In the genomic region with DNA sequence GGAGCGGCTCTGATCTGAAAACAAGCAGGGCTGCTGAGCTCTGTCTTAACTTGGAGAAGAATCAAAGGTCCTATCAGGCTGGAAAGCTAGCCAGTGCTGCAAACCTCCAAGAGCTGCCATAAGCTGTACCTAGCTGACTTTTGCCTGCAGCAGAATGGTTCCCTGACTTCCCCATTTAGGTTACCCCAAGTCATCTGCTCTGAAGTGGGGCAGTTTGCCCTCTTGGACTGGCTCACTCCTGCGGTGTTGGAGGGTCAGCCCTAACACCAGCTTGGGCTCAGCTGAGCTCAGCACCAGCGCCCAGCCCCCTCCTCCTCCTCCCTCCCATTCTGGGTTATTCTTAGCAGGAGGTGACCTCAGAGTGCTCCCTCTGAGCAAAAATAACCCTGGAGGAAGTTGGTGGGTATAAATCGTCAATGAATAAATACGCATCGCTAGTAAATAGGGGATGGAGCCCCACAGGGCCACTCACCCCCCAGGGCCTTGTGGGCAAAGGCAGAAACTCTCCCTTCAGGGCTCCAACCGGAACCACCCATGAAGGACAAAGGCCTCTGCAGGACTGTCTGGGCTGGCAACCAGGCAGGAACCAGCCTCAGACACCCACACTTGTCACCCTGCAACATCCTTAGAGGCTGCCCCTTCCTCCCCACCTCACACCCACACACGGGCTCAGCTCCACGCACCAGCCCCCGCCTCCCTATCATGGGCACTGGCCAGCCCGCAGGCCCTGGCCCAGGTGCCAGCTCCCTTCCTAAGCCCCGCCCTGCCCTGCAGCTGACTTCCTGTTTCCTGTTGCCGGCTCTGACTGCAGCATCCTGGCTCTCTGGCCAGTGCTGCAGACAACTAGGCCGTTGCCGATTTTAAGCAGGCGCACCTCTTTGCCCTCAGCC, we compare ENCODE assay signal across 9 cellular contexts. TPM values are rescaled to one million over a fixed set of nuclear protein-coding genes. Genes with fewer than 3 reads are reported as not detected.
DNase-seq lines count a peak whose midpoint lies in the region; ATAC-seq and TF ChIP-seq lines count a peak whose summit lies in the region.
"Had no signal": no experiment of that assay in that cellular context is flagged by ENCODE, and none has a peak within 500 bp of the region (broad histone marks: within the 10 kb centered on the region; RNA-seq: fewer than 3 reads in every experiment).

No MANE protein-coding gene starts in this region.

- no peak for TF ChIP-seq POLR2A in esophagus muscularis mucosa (IDR thresholded peaks at IDR 0.05; ENCODE audit: low read depth)
- TF ChIP-seq POLR2A in tibial nerve (IDR thresholded peaks at IDR 0.05): peak; percentile 5 to 26

- 15% methylated on average over 16 of the region's 16 CpGs for WGBS in esophagus muscularis mucosa
- 34 to 39% methylated on average over 13 to 16 of the region's 16 CpGs for WGBS in tibial nerve, 2 donors

- no peak for TF ChIP-seq EP300 in esophagus muscularis mucosa (IDR thresholded peaks at IDR 0.05)
- TF ChIP-seq EP300 in tibial nerve (IDR thresholded peaks at IDR 0.05): no peak

- intact Hi-C loops in esophagus muscularis mucosa (cut with DNase I): no loop called here

- DNase-seq in DMS53 (lab: John Stamatoyannopoulos, UW) (peak; percentile 18), DMS53 treated with DMSO at 0.1 percent for 48 hours (lab: John Stamatoyannopoulos, UW; ENCODE audit: unreplicated experiment) (no peak), NCI-H69 (lab: John Stamatoyannopoulos, UW) (peak; percentile 88), esophagus muscularis mucosa (ENCODE audit: extremely low spot score) (no peak), nucleus accumbens (lab: John Stamatoyannopoulos, UW) (peak in 46 of 56 donors; percentile 19 to 82 (median 56)), tibial nerve (ENCODE audit: low spot score in 2 of 2) (peak; percentile 42 to 59)
- peak; percentile 71 for DNase-seq in activated T-cell treated with anti-CD3 and anti-CD28 coated beads, Interleukin-2, amount 50 U/mL, for 1 hour

- peaks cover 0 to 37% (median 19%) of the 10 kb centered on the region in 4 donors for H3K36me3 ChIP-seq in esophagus muscularis mucosa
- peaks cover 0 to 35% (median 0%) of the 10 kb centered on the region in 3 donors for H3K36me3 ChIP-seq in tibial nerve

- peaks cover 51 to 83% (median 67%) of the 10 kb centered on the region in 4 donors for H3K4me1 ChIP-seq in esophagus muscularis mucosa
- peaks cover 0 to 39% (median 22%) of the 10 kb centered on the region in 4 donors for H3K4me1 ChIP-seq in tibial nerve

- TF ChIP-seq CTCF in esophagus muscularis mucosa (IDR thresholded peaks at IDR 0.05) (peak in 1 of 3 experiments; percentile 6), tibial nerve (IDR thresholded peaks at IDR 0.05) (no peak)

- H3K4me3 ChIP-seq in esophagus muscularis mucosa: peak overlapping the region in 3 of 4 donors; percentile 4 to 28 (median 13)
- peak overlapping the region in 1 of 4 donors; percentile 14 for H3K4me3 ChIP-seq in tibial nerve
- H3K4me3 ChIP-seq: A549 had no signal

- H3K27ac ChIP-seq in esophagus muscularis mucosa (replicated peaks in 1 of 4): peak overlapping the region; percentile 77 to 86 (median 82)
- peak overlapping the region in 3 of 4 donors; percentile 78 to 86 (median 81) for H3K27ac ChIP-seq in tibial nerve

- peak; percentile 91 for ATAC-seq in HG02852 (IDR thresholded peaks at IDR 0.05; ENCODE audit: unreplicated experiment)

- H3K9me3 ChIP-seq in esophagus muscularis mucosa (no peaks in the 10 kb centered on the region), tibial nerve (no peaks in the 10 kb centered on the region)
- H3K9me3 ChIP-seq: A549 had no signal

- H3K27me3 ChIP-seq in esophagus muscularis mucosa (no peaks in the 10 kb centered on the region), tibial nerve (no peaks in the 10 kb centered on the region)

RNA-seq across cellular contexts. Expression of a gene that starts 46.9 kb away (rescaled TPM):
- total RNA-seq in esophagus muscularis mucosa (10 to 100 TPM; 11.3 to 29.5 (median 16.9) TPM), tibial nerve (10 to 100 TPM; 17.4 to 28.4 (median 25.0) TPM)

Comparison
In these comparisons a context has a peak if more than half of its experiments do, and no peak if none do; other contexts are left out.
1. DNase-seq: peak in DMS53 (single experiment), NCI-H69 (single experiment), activated T-cell treated with anti-CD3 and anti-CD28 coated beads, Interleukin-2, amount 50 U/mL, for 1 hour (single experiment), nucleus accumbens (46 of 56) and tibial nerve (2 of 2); none in DMS53 treated with DMSO at 0.1 percent for 48 hours (single experiment) and esophagus muscularis mucosa (single experiment).